ENCODE assay signal across 23 cellular contexts in genomic region chr4:5619913-5620625, GRCh38.
DNase-seq lines count a peak whose midpoint lies in the region; ATAC-seq and TF ChIP-seq lines count a peak whose summit lies in the region.
"Had no signal": no experiment of that assay in that cellular context is flagged by ENCODE, and none has a peak within 500 bp of the region (broad histone marks: within the 10 kb centered on the region; RNA-seq: fewer than 3 reads in every experiment).

No MANE protein-coding gene starts in this region.

- TF ChIP-seq CTCF in PC-9 (conservative IDR thresholded peaks at IDR 0.05), result no peak

- BruUV-seq in PC-9 (replicated peaks; lab: Mats Ljungman, UMichigan), result no TSS peak

- POLR2A ChIA-PET in PC-9 (lab: Charles Lee; ENCODE audit: unreplicated experiment), result no interaction called here

- H3K27ac ChIP-seq in PC-9, result no peak overlapping the region
- H3K27ac ChIP-seq: foreskin keratinocyte, heart left ventricle, KMS-11, lower lobe of right lung, pancreas, right atrium auricular region, thyroid gland had no signal

- H3K4me1 ChIP-seq in PC-9 (replicated peaks; ENCODE audit: insufficient read depth), result no peaks in the 10 kb centered on the region
- H3K4me1 ChIP-seq: foreskin keratinocyte, heart left ventricle, lower lobe of right lung, pancreas, right atrium auricular region, thyroid gland had no signal

- H3K36me3 ChIP-seq in PC-9 (ENCODE audit: low read depth), result no peaks in the 10 kb centered on the region

- no peaks in the 10 kb centered on the region for H3F3A ChIP-seq in PC-9 (ENCODE audit: insufficient read depth, low read depth)

- intact Hi-C loops in PC-9 (cut with micrococcal nuclease; ENCODE audit: unreplicated experiment), result no loop called here
- intact Hi-C loops in sciatic nerve (cut with DNase I), result no loop called here

- no peaks in the 10 kb centered on the region for H3K9me2 ChIP-seq in PC-9 (ENCODE audit: insufficient read depth)

- ATAC-seq in sciatic nerve (peak; percentile 41), GM19395 (IDR thresholded peaks at IDR 0.05; ENCODE audit: unreplicated experiment) (no peak)
- ATAC-seq: foreskin keratinocyte; heart left ventricle; lower lobe of right lung; mucosa of descending colon; pancreas; stimulated activated naive CD8-positive, alpha-beta T cell treated with anti-CD3 and anti-CD28 coated beads, Interleukin-15, amount 100 ng/mL, for 72 hours had no signal

- H3K4me2 ChIP-seq in PC-9, result peak overlapping the region; percentile 23; the same call in 1 of the 2 replicates
- H3K4me2 ChIP-seq: KMS-11 had no signal

- H2AFZ ChIP-seq in PC-9, result no peak overlapping the region

- CTCF ChIA-PET in PC-9 (lab: Charles Lee), result no interaction called here

- H3K79me2 ChIP-seq in PC-9 (ENCODE audit: low read depth), result no peaks in the 10 kb centered on the region

- H4K20me1 ChIP-seq in PC-9 (ENCODE audit: insufficient read depth), result no peaks in the 10 kb centered on the region

- H3K9me3 ChIP-seq in PC-9 (ENCODE audit: insufficient read depth, low read depth), result no peaks in the 10 kb centered on the region
- H3K9me3 ChIP-seq: heart left ventricle, lower lobe of right lung, mucosa of descending colon, pancreas, right atrium auricular region, thyroid gland had no signal

- no peaks in the 10 kb centered on the region for H3K27me3 ChIP-seq in PC-9 (ENCODE audit: insufficient read depth, low read depth)
- H3K27me3 ChIP-seq: foreskin keratinocyte, heart left ventricle, pancreas, right atrium auricular region, thyroid gland had no signal

- no peak overlapping the region for H3K4me3 ChIP-seq in PC-9
- H3K4me3 ChIP-seq: heart left ventricle, lower lobe of right lung, mucosa of descending colon, pancreas, right atrium auricular region, thyroid gland had no signal

- DNase-seq in DMS79 (lab: John Stamatoyannopoulos, UW) (peak; percentile 29), PC-9 (no peak), fibroblast of peridontal ligament (ENCODE audit: extremely low read depth) (peak; percentile 70), sciatic nerve (ENCODE audit: low spot score) (no peak), SIG-M5 (lab: John Stamatoyannopoulos, UW) (no peak), putamen (ENCODE audit: low spot score) (no peak)
- no peak for DNase-seq in stimulated activated naive CD4-positive, alpha-beta T cell treated with Interleukin-2 at 50 U/mL for 16 hours (lab: John Stamatoyannopoulos, UW)
- DNase-seq: activated CD4-positive, alpha-beta T cell treated with anti-CD3 and anti-CD28 coated beads, Interleukin-2, amount 50 U/mL, for 4 hours; activated naive CD4-positive, alpha-beta T cell treated with Interleukin-2 at 50 U/mL for 16 hours; amygdala; foreskin keratinocyte; heart left ventricle; kidney glomerular epithelial cell; lower lobe of right lung; mucosa of descending colon; NCI-H1436; pancreas; SHP77; stimulated activated naive CD8-positive, alpha-beta T cell treated with anti-CD3 and anti-CD28 coated beads, Interleukin-15, amount 100 ng/mL, for 72 hours; thyroid gland had no signal

Comparison
In these comparisons a context has a peak if more than half of its experiments do, and no peak if none do; other contexts are left out.
1. DNase-seq: peak in DMS79 (single experiment) and fibroblast of peridontal ligament (single experiment); none in PC-9 (0 of 2), sciatic nerve (single experiment), stimulated activated naive CD4-positive, alpha-beta T cell treated with Interleukin-2 at 50 U/mL for 16 hours (single experiment), SIG-M5 (single experiment) and putamen (single experiment).